Comparison of ENCODE assay signal across 29 cellular contexts in the genomic region with DNA sequence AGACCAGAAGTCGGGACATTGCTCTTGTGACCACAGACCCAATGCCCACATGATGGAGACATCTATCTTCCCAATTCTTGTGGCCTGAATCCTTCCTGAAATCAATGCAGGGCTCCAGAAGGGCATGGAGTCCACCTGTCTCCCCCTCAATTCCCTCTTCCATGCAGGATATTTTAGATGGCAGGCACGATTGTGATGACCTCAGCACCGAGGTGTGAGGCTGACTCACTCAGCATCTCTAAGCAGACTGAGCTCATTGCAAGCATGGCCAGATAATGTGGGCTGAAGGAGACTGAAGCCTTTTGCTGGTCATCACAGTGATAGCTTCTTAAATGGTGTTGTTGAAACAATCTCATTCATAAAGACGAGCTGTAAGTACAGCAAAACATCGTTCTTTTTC.
DNase-seq lines count a peak whose midpoint lies in the region; ATAC-seq and TF ChIP-seq lines count a peak whose summit lies in the region.
"Had no signal": no experiment of that assay in that cellular context is flagged by ENCODE, and none has a peak within 500 bp of the region (broad histone marks: within the 10 kb centered on the region; RNA-seq: fewer than 3 reads in every experiment).

No MANE protein-coding gene starts in this region.

- H3K9ac ChIP-seq in OCI-LY3 (ENCODE audit: low read length) (peak overlapping the region; percentile 9; the same call in 1 of the 2 replicates), trophoblast cell (ENCODE audit: low read length) (no peak overlapping the region)

- no peaks in the 10 kb centered on the region for H3K9me3 ChIP-seq in OCI-LY3 (ENCODE audit: insufficient read depth, low read length)
- peaks cover 2% of the 10 kb centered on the region for H3K9me3 ChIP-seq in trophoblast cell (ENCODE audit: insufficient read depth, low read depth, low read length)

- DNase-seq in EL (peak; percentile 4), ecto neural progenitor cell (ENCODE audit: low spot score) (peak; percentile 14), trophoblast cell (peak; percentile 20 to 34), G401 (ENCODE audit: low spot score) (no peak), DMS79 (lab: John Stamatoyannopoulos, UW) (no peak), GM20000 (ENCODE audit: low spot score) (no peak)
- DNase-seq: activated CD8-positive, alpha-beta memory T cell treated with anti-CD3 and anti-CD28 coated beads, Interleukin-2, amount 50 U/mL, for 48 hours; activated CD8-positive, alpha-beta T cell treated with anti-CD3 and anti-CD28 coated beads for 36 hours; activated naive CD4-positive, alpha-beta T cell treated with anti-CD3 and anti-CD28 coated beads for 36 hours; brain microvascular endothelial cell; C1 segment of cervical spinal cord; COR-L47; DND-41; hypothalamus; NCI-H1092 treated with DMSO at 0.1 percent for 48 hours; NCI-H187 treated with DMSO at 0.1 percent for 48 hours; NCI-H524 treated with DMSO at 0.1 percent for 48 hours; nephron progenitor cell; NK-92 treated with Interleukin-12 subunit alpha and Interleukin-12 subunit beta, amount 100 ng/mL, for 24 hours; PC-9; retina; SHP77 had no signal

- H2AFZ ChIP-seq in OCI-LY3 (ENCODE audit: low read depth, low read length) (no peak overlapping the region), trophoblast cell (ENCODE audit: insufficient read depth, low read length, poor library complexity) (no peak overlapping the region)
- H2AFZ ChIP-seq: PC-9 had no signal

- no peak overlapping the region for H4K12ac ChIP-seq in trophoblast cell (ENCODE audit: low read depth, low read length)

- in situ Hi-C loops in G401 (cut with HindIII; ENCODE audit: low sequenced_read_pairs) = no loop called here

- H3K4me3 ChIP-seq in OCI-LY3 (ENCODE audit: low read length) (no peak overlapping the region), trophoblast cell (ENCODE audit: low read depth, low read length) (peak overlapping the region; percentile 11)
- H3K4me3 ChIP-seq: dorsolateral prefrontal cortex, GM12878, PC-9 had no signal

- H3K27ac ChIP-seq in OCI-LY3 (ENCODE audit: low read length) (peak overlapping the region; percentile 45), trophoblast cell (ENCODE audit: low read depth, low read length) (no peak overlapping the region)
- H3K27ac ChIP-seq: brain microvascular endothelial cell, dorsolateral prefrontal cortex, PC-9 had no signal

- H4K8ac ChIP-seq in trophoblast cell (ENCODE audit: low read depth, low read length) = no peak overlapping the region

- no peaks in the 10 kb centered on the region for H3K79me2 ChIP-seq in OCI-LY3 (ENCODE audit: low read length)
- no peaks in the 10 kb centered on the region for H3K79me2 ChIP-seq in trophoblast cell (ENCODE audit: control insufficient read depth, insufficient read depth, low read length, poor library complexity)

- H3K79me1 ChIP-seq in trophoblast cell (ENCODE audit: low read length) = no peaks in the 10 kb centered on the region

- H3K36me3 ChIP-seq in OCI-LY3 (replicated peaks; ENCODE audit: low read depth, low read length) = peaks cover 4% of the 10 kb centered on the region
- no peaks in the 10 kb centered on the region for H3K36me3 ChIP-seq in trophoblast cell (ENCODE audit: control insufficient read depth in 1 of 2, insufficient read depth in 2 of 2, low read length in 2 of 2)
- H3K36me3 ChIP-seq: brain microvascular endothelial cell had no signal

- H3K4me1 ChIP-seq in OCI-LY3 (ENCODE audit: low read length) (peaks cover 46% of the 10 kb centered on the region), trophoblast cell (ENCODE audit: control insufficient read depth in 1 of 2, insufficient read depth in 2 of 2, low read length in 2 of 2) (no peaks in the 10 kb centered on the region)

- no peak overlapping the region for H2BK120ac ChIP-seq in trophoblast cell (ENCODE audit: insufficient read depth, low read length, poor library complexity)

- no peak overlapping the region for H2BK5ac ChIP-seq in trophoblast cell (ENCODE audit: low read depth, low read length, poor library complexity)

- no CpG with 5 or more reads among the region's 5 CpGs for WGBS in trophoblast cell (ENCODE audit: extremely low coverage, insufficient coverage, insufficient read length)

- H3K23ac ChIP-seq in trophoblast cell (ENCODE audit: low read length) = no peak overlapping the region

- TF ChIP-seq CTCF in OCI-LY3 (IDR thresholded peaks at IDR 0.05; ENCODE audit: low read depth, low read length) = no peak
- no peak for TF ChIP-seq CTCF in GM20000 (IDR thresholded peaks at IDR 0.05; ENCODE audit: extremely low read depth, missing control alignments)

- ATAC-seq in GM19455 (IDR thresholded peaks at IDR 0.05; ENCODE audit: unreplicated experiment) = no peak
- ATAC-seq: activated CD8-positive, alpha-beta T cell treated with anti-CD3 and anti-CD28 coated beads for 36 hours; GM12878; HCT116; left lobe of liver; stimulated activated memory B cell treated with anti-CD40 and anti-IgM and Interleukin-4, amounts not matched to agents 10 μg/mL and 1 μg/mL and 100 μg/mL, for 72 hours had no signal

- no peak overlapping the region for H2AK5ac ChIP-seq in trophoblast cell (ENCODE audit: low read length)

- no peak overlapping the region for H4K91ac ChIP-seq in trophoblast cell (ENCODE audit: low read depth, low read length)

- H3K18ac ChIP-seq in trophoblast cell (ENCODE audit: low read length) = no peak overlapping the region

- no peak overlapping the region for H2BK12ac ChIP-seq in trophoblast cell (ENCODE audit: low read length)

- H3K14ac ChIP-seq in trophoblast cell (ENCODE audit: low read length) = no peak overlapping the region

- H3K4me2 ChIP-seq in OCI-LY3 (ENCODE audit: low read length) (peak overlapping the region; percentile 39), trophoblast cell (ENCODE audit: low read length) (no peak overlapping the region)
- H3K4me2 ChIP-seq: PC-9 had no signal

- H3K27me3 ChIP-seq in OCI-LY3 (ENCODE audit: low read depth, low read length) = no peaks in the 10 kb centered on the region
- H3K27me3 ChIP-seq in trophoblast cell (ENCODE audit: insufficient read depth, low read length) = no peaks in the 10 kb centered on the region
- H3K27me3 ChIP-seq: brain microvascular endothelial cell had no signal

- no peak overlapping the region for H3K4ac ChIP-seq in trophoblast cell (ENCODE audit: low read depth, low read length)

- H4K20me1 ChIP-seq in OCI-LY3 (ENCODE audit: insufficient read depth, low read length) = no peaks in the 10 kb centered on the region

Comparison
In these comparisons a context has a peak if more than half of its experiments do, and no peak if none do; other contexts are left out.
1. DNase-seq: peak in EL (single experiment), ecto neural progenitor cell (single experiment) and trophoblast cell (2 of 2); none in G401 (single experiment), DMS79 (single experiment) and GM20000 (single experiment).